ENCODE assay signal across 11 cellular contexts in genomic region chr1:209883341-209883971, GRCh38. TPM values are rescaled to one million over a fixed set of nuclear protein-coding genes. Genes with fewer than 3 reads are reported as not detected.
DNase-seq lines count a peak whose midpoint lies in the region; ATAC-seq, FAIRE-seq and TF ChIP-seq lines count a peak whose summit lies in the region.
"Had no signal": no experiment of that assay in that cellular context is flagged by ENCODE, and none has a peak within 500 bp of the region (broad histone marks: within the 10 kb centered on the region; RNA-seq: fewer than 3 reads in every experiment).

No MANE protein-coding gene starts in this region.

- no peaks in the 10 kb centered on the region for H3K9me3 Mint-ChIP-seq in effector memory CD8-positive, alpha-beta T cell

- H3K9ac ChIP-seq in BLaER1 (peak overlapping the region; percentile 43; the same call in 1 of the 2 replicates), neural cell (ENCODE audit: low read length) (no peak overlapping the region)

- H3F3A ChIP-seq in neural cell (ENCODE audit: insufficient read depth, low read length, poor library complexity, severe bottlenecking): peaks cover 4% of the 10 kb centered on the region

- ATAC-seq in effector memory CD8-positive, alpha-beta T cell (replicated peaks): no peak

- DNase-seq in NCI-H2227 treated with DMSO at 0.1 percent for 48 hours (lab: John Stamatoyannopoulos, UW): peak; percentile 35
- DNase-seq in dorsolateral prefrontal cortex: peak in 1 of 10 donors; percentile 23
- DNase-seq in effector memory CD8-positive, alpha-beta T cell: no peak
- no peak for DNase-seq in GM19240 (ENCODE audit: insufficient read length, low spot score)
- DNase-seq in NOMO-1 treated with dmso at 0.1 percent for 144 hours (lab: John Stamatoyannopoulos, UW; ENCODE audit: unreplicated experiment): no peak
- no peak for DNase-seq in H54 (ENCODE audit: insufficient read length, low spot score)
- DNase-seq: GDM1, NCI-H2029 treated with DMSO at 0.1 percent for 48 hours, T-helper 1 cell had no signal

- no peak for TF ChIP-seq POLR2A in H54 (IDR thresholded peaks at IDR 0.05; ENCODE audit: low read depth, low read length)

- FAIRE-seq in H54 (lab: Jason Lieb, UNC): no peak

- no peak for TF ChIP-seq RAD21 in neural cell (conservative IDR thresholded peaks at IDR 0.05)

- no peaks in the 10 kb centered on the region for H3K4me1 Mint-ChIP-seq in effector memory CD8-positive, alpha-beta T cell (ENCODE audit: low read depth in 2 of 2)

- peaks cover 46% of the 10 kb centered on the region for H3K4me1 ChIP-seq in BLaER1

- H3K9me3 ChIP-seq in BLaER1: 0 out of 2 replicates have a peak, but pooled peaks cover 2% of the 10 kb centered on the region
- no peaks in the 10 kb centered on the region for H3K9me3 ChIP-seq in neural cell (ENCODE audit: low read length)

- H3K4me2 ChIP-seq in BLaER1: peak overlapping the region; percentile 67
- no peak overlapping the region for H3K4me2 ChIP-seq in neural cell (ENCODE audit: low read length)

- peak overlapping the region; percentile 16; the same call in 1 of the 2 replicates for H3K27ac ChIP-seq in BLaER1
- peak overlapping the region in 58 of 59 donors; percentile 6 to 99 (median 91) for H3K27ac ChIP-seq in dorsolateral prefrontal cortex
- peak overlapping the region; percentile 2 for H3K27ac ChIP-seq in neural cell (ENCODE audit: low read length)

- H3K4me3 Mint-ChIP-seq in effector memory CD8-positive, alpha-beta T cell: no peak overlapping the region

- no peaks in the 10 kb centered on the region for H3K27me3 ChIP-seq in BLaER1
- H3K27me3 ChIP-seq in dorsolateral prefrontal cortex: no peaks in the 10 kb centered on the region
- no peaks in the 10 kb centered on the region for H3K27me3 ChIP-seq in neural cell (ENCODE audit: insufficient read depth, low read depth, low read length)

- H3K79me2 ChIP-seq in neural cell (replicated peaks; ENCODE audit: insufficient read depth, low read length): no peaks in the 10 kb centered on the region

- peaks cover 63 to 86% of the 10 kb centered on the region in 2 donors for H3K27me3 Mint-ChIP-seq in effector memory CD8-positive, alpha-beta T cell

- H3K36me3 Mint-ChIP-seq in effector memory CD8-positive, alpha-beta T cell (ENCODE audit: insufficient read depth): no peaks in the 10 kb centered on the region

- intact Hi-C loops in dorsolateral prefrontal cortex (cut with DNase I): loop anchor here in 1 of 2 donors (5.0 kb wide), 1 partner anchor 54 kb away; the partner anchor contains the start of gene SYT14

- no peaks in the 10 kb centered on the region for H3K36me3 ChIP-seq in BLaER1
- no peaks in the 10 kb centered on the region for H3K36me3 ChIP-seq in neural cell (ENCODE audit: insufficient read depth, low read length)

- no peak overlapping the region for H3K4me3 ChIP-seq in BLaER1
- no peak overlapping the region for H3K4me3 ChIP-seq in dorsolateral prefrontal cortex
- no peak overlapping the region for H3K4me3 ChIP-seq in neural cell (ENCODE audit: low read length)

- H4K20me1 ChIP-seq in BLaER1 (no peaks in the 10 kb centered on the region), neural cell (ENCODE audit: insufficient read depth) (no peaks in the 10 kb centered on the region)

- TF ChIP-seq CTCF in dorsolateral prefrontal cortex (IDR thresholded peaks at IDR 0.05 in 54 of 56, conservative IDR thresholded peaks at IDR 0.05 in 2 of 56; ENCODE audit: low read depth in 1 of 56, partially characterized antibody in 56 of 56) (peak in 23 of 56 donors; percentile 9 to 45 (median 22)), neural cell (IDR thresholded peaks at IDR 0.05; ENCODE audit: poor library complexity, severe bottlenecking) (peak; percentile 46)

- H3K27ac Mint-ChIP-seq in effector memory CD8-positive, alpha-beta T cell: no peak overlapping the region

- H3K9me2 ChIP-seq in neural cell (ENCODE audit: insufficient read depth, low read length): no peaks in the 10 kb centered on the region

- no peak overlapping the region for H2AFZ ChIP-seq in neural cell (ENCODE audit: low read depth, low read length)

- no peak for TF ChIP-seq EP300 in neural cell (conservative IDR thresholded peaks at IDR 0.05; ENCODE audit: poor library complexity, severe bottlenecking)

TF ChIP-seq in neural cell, 6 proteins besides CTCF, POLR2A, EP300 and RAD21:
- TF ChIP-seq POLR2AphosphoS5 (IDR thresholded peaks at IDR 0.05): no peak
- no peak for TF ChIP-seq EZH2 (IDR thresholded peaks at IDR 0.05; ENCODE audit: borderline replicate concordance, insufficient read depth, low read length, poor library complexity, severe bottlenecking)
- no peak for TF ChIP-seq SMC3 (conservative IDR thresholded peaks at IDR 0.05; ENCODE audit: poor library complexity)
- TF ChIP-seq TAF1 (IDR thresholded peaks at IDR 0.05; ENCODE audit: low read depth): no peak
- TF ChIP-seq MXI1 (conservative IDR thresholded peaks at IDR 0.05; ENCODE audit: poor library complexity, severe bottlenecking): no peak
- no peak for TF ChIP-seq REST (IDR thresholded peaks at IDR 0.05; ENCODE audit: borderline replicate concordance)

RNA-seq across cellular contexts. Expression of gene SYT14, which starts 54.6 kb away (rescaled TPM):
- 10 to 100 TPM in 119 of 120 experiments, 1 to 10 TPM in 1; 8.0 to 26.7 (median 20.6) TPM for total RNA-seq in dorsolateral prefrontal cortex
- polyA plus RNA-seq in neural cell: 20.1 and 21.9 TPM in 2 replicates
- 96.2 and 114 TPM in 2 replicates for polyA minus RNA-seq in neural cell

RNA-seq across cellular contexts. Expression of gene UTP25, which starts 55.7 kb away (rescaled TPM):
- total RNA-seq in dorsolateral prefrontal cortex: 10 to 100 TPM in 71 of 120 experiments, 1 to 10 TPM in 49; 6.2 to 14.2 (median 10.6) TPM
- polyA plus RNA-seq in neural cell: 6.1 and 6.2 TPM in 2 replicates
- polyA minus RNA-seq in neural cell: 10.5 and 12.7 TPM in 2 replicates

Comparison
In these comparisons a context has a peak if more than half of its experiments do, and no peak if none do; other contexts are left out.
1. H3K27ac ChIP-seq: peak in every context shown above with its lines; median percentile 91 in dorsolateral prefrontal cortex; 16 in BLaER1; 2 in neural cell.